ENCODE assay signal across 1 cellular context in the genomic region with DNA sequence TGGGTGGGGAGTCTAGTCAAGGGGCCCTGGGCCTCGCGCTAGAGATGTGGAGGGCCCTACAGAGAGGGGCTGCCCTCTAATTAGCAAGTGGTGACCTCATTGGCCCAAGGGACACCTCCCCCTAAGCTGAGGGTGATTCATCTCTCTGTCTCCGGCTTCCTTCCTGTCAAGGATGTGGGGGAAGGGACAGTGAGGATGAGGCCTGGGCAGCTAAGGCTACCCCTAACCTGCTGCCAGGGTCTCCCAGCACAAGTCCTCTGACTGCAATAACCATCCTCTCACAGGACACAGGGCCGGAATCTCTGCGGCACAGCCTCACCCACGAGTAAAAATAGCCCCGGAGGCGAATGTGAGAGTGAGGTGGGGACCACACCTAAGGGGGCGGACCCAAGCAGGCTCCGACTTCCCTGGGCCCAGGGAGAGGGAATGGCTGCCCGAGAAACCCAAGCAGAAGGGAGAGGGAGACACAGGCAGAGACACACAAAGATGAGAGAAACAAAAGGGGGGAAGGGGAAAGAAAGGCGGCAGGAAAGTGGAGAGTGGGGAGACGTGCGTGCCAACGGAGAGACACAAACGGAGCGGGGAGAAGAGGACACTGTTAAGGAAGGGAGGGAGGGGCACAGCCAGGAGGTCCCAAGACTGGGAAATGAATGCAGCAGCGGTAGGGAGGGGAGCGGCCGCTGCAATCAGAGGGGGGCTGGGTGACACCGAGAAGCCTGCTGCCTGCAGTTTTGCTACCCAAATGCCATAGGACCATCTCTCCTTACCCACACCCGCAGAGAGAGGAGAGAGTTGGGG.
TF ChIP-seq lines count a peak whose summit lies in the region.

No MANE protein-coding gene starts in this region.

TF ChIP-seq in endothelial cell of umbilical vein, 7 proteins besides CTCF, POLR2A, EP300 and RAD21:
- peak; percentile 91 for TF ChIP-seq FOS (IDR thresholded peaks at IDR 0.05; ENCODE audit: borderline replicate concordance, insufficient read depth, low read length)
- no peak for TF ChIP-seq POLR2AphosphoS5 (IDR thresholded peaks at IDR 0.05; ENCODE audit: insufficient read depth, low read depth, low read length)
- no peak for TF ChIP-seq EZH2 (IDR thresholded peaks at IDR 0.05; ENCODE audit: borderline replicate concordance, low read depth, low read length, severe bottlenecking)
- no peak for TF ChIP-seq MYC (IDR thresholded peaks at IDR 0.05; ENCODE audit: low read depth, low read length)
- no peak for TF ChIP-seq GATA2 (IDR thresholded peaks at IDR 0.05; ENCODE audit: insufficient read depth, insufficient read length, low read depth, low read length)
- TF ChIP-seq, protein P1, sequence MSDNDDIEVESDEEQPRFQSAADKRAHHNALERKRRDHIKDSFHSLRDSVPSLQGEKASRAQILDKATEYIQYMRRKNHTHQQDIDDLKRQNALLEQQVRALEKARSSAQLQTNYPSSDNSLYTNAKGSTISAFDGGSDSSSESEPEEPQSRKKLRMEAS (IDR thresholded peaks at IDR 0.05; ENCODE audit: insufficient read depth, insufficient read length), result no peak
- peak; percentile 94 for TF ChIP-seq JUN (IDR thresholded peaks at IDR 0.05; ENCODE audit: borderline replicate concordance, insufficient read depth, insufficient read length, low read depth)
